In the genomic region with DNA sequence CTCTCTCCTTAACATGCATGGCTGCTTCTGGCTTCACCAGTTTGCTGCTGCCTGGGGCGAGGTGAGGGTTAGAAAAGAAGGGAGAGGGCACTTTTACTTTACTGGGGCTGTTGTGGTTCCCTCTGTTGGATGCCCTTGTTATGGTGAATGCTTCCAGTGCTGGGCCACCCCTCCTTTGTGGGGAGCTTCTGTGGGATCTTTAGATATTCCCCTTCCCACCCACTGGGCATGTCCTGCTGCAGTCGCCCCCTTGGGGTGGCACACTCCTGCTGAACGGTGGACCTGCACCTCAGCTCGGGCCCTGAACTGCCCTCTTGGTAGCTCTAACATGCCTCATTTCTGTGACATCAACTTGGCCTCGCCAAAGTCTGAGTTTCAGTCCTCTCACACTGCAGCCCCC, we compare ENCODE assay signal across 1 cellular context.
TF ChIP-seq lines count a peak whose summit lies in the region.

No MANE protein-coding gene starts in this region.

TF ChIP-seq in GM23338, 12 proteins besides CTCF, POLR2A, EP300 and RAD21:
- TF ChIP-seq EZH2 (IDR thresholded peaks at IDR 0.05; ENCODE audit: low read depth, unreplicated experiment) = no peak
- TF ChIP-seq, protein P1, sequence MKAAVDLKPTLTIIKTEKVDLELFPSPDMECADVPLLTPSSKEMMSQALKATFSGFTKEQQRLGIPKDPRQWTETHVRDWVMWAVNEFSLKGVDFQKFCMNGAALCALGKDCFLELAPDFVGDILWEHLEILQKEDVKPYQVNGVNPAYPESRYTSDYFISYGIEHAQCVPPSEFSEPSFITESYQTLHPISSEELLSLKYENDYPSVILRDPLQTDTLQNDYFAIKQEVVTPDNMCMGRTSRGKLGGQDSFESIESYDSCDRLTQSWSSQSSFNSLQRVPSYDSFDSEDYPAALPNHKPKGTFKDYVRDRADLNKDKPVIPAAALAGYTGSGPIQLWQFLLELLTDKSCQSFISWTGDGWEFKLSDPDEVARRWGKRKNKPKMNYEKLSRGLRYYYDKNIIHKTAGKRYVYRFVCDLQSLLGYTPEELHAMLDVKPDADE (IDR thresholded peaks at IDR 0.05) = no peak
- TF ChIP-seq, protein P2, sequence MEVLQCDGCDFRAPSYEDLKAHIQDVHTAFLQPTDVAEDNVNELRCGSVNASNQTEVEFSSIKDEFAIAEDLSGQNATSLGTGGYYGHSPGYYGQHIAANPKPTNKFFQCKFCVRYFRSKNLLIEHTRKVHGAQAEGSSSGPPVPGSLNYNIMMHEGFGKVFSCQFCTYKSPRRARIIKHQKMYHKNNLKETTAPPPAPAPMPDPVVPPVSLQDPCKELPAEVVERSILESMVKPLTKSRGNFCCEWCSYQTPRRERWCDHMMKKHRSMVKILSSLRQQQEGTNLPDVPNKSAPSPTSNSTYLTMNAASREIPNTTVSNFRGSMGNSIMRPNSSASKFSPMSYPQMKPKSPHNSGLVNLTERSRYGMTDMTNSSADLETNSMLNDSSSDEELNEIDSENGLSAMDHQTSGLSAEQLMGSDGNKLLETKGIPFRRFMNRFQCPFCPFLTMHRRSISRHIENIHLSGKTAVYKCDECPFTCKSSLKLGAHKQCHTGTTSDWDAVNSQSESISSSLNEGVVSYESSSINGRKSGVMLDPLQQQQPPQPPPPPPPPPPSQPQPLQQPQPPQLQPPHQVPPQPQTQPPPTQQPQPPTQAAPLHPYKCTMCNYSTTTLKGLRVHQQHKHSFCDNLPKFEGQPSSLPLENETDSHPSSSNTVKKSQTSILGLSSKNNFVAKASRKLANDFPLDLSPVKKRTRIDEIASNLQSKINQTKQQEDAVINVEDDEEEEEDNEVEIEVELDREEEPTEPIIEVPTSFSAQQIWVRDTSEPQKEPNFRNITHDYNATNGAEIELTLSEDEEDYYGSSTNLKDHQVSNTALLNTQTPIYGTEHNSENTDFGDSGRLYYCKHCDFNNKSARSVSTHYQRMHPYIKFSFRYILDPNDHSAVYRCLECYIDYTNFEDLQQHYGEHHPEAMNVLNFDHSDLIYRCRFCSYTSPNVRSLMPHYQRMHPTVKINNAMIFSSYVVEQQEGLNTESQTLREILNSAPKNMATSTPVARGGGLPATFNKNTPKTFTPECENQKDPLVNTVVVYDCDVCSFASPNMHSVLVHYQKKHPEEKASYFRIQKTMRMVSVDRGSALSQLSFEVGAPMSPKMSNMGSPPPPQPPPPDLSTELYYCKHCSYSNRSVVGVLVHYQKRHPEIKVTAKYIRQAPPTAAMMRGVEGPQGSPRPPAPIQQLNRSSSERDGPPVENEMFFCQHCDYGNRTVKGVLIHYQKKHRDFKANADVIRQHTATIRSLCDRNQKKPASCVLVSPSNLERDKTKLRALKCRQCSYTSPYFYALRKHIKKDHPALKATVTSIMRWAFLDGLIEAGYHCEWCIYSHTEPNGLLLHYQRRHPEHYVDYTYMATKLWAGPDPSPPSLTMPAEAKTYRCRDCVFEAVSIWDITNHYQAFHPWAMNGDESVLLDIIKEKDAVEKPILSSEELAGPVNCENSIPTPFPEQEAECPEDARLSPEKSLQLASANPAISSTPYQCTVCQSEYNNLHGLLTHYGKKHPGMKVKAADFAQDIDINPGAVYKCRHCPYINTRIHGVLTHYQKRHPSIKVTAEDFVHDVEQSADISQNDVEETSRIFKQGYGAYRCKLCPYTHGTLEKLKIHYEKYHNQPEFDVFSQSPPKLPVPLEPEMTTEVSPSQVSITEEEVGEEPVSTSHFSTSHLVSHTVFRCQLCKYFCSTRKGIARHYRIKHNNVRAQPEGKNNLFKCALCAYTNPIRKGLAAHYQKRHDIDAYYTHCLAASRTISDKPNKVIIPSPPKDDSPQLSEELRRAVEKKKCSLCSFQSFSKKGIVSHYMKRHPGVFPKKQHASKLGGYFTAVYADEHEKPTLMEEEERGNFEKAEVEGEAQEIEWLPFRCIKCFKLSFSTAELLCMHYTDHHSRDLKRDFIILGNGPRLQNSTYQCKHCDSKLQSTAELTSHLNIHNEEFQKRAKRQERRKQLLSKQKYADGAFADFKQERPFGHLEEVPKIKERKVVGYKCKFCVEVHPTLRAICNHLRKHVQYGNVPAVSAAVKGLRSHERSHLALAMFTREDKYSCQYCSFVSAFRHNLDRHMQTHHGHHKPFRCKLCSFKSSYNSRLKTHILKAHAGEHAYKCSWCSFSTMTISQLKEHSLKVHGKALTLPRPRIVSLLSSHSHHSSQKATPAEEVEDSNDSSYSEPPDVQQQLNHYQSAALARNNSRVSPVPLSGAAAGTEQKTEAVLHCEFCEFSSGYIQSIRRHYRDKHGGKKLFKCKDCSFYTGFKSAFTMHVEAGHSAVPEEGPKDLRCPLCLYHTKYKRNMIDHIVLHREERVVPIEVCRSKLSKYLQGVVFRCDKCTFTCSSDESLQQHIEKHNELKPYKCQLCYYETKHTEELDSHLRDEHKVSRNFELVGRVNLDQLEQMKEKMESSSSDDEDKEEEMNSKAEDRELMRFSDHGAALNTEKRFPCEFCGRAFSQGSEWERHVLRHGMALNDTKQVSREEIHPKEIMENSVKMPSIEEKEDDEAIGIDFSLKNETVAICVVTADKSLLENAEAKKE (CRISPR knock-in tag; IDR thresholded peaks at IDR 0.05) = no peak
- TF ChIP-seq, protein P3, sequence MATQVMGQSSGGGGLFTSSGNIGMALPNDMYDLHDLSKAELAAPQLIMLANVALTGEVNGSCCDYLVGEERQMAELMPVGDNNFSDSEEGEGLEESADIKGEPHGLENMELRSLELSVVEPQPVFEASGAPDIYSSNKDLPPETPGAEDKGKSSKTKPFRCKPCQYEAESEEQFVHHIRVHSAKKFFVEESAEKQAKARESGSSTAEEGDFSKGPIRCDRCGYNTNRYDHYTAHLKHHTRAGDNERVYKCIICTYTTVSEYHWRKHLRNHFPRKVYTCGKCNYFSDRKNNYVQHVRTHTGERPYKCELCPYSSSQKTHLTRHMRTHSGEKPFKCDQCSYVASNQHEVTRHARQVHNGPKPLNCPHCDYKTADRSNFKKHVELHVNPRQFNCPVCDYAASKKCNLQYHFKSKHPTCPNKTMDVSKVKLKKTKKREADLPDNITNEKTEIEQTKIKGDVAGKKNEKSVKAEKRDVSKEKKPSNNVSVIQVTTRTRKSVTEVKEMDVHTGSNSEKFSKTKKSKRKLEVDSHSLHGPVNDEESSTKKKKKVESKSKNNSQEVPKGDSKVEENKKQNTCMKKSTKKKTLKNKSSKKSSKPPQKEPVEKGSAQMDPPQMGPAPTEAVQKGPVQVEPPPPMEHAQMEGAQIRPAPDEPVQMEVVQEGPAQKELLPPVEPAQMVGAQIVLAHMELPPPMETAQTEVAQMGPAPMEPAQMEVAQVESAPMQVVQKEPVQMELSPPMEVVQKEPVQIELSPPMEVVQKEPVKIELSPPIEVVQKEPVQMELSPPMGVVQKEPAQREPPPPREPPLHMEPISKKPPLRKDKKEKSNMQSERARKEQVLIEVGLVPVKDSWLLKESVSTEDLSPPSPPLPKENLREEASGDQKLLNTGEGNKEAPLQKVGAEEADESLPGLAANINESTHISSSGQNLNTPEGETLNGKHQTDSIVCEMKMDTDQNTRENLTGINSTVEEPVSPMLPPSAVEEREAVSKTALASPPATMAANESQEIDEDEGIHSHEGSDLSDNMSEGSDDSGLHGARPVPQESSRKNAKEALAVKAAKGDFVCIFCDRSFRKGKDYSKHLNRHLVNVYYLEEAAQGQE (IDR thresholded peaks at IDR 0.05; ENCODE audit: unreplicated experiment) = no peak
